ENCODE assay signal across 13 cellular contexts in the genomic region with DNA sequence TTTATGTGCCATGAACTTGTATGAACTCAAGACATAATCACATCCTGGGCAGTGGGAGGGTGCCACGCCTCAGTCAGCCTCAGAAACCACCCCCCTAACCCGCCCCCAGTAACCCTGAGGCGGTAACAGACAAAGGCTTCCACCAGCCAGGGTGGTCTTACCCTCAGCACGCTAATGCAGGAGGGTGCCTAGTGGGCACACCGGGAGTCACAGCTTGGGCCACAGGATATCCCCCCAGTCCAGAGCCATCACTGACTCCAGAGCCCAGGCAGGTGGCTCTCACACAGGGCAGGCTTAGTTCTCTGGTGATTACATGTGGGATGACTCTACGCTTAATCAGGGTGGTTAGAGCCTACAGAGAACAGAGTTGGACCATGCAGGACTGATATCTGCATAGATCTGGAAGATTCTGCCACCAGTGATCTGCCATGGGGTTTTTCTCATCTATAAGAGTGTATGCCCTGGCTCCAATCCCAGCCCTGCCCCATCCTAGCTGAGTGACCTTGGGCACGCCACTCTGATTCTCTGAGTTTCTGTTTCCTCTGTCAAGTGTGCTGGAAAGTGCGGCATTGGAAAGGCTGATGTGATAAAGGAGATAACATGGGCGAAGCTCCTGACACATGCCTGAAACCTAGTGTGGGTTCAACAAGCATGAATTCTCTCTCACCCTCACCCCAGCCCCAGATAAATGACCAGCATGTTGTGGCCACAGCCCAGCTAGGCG. TPM values are rescaled to one million over a fixed set of nuclear protein-coding genes. Genes with fewer than 3 reads are reported as not detected.
DNase-seq lines count a peak whose midpoint lies in the region; ATAC-seq and TF ChIP-seq lines count a peak whose summit lies in the region.
"Had no signal": no experiment of that assay in that cellular context is flagged by ENCODE, and none has a peak within 500 bp of the region (broad histone marks: within the 10 kb centered on the region; RNA-seq: fewer than 3 reads in every experiment).

No MANE protein-coding gene starts in this region.

- TF ChIP-seq EP300 in stomach (IDR thresholded peaks at IDR 0.05), result no peak

- DNase-seq in NCI-H345 (lab: John Stamatoyannopoulos, UW) (peak; percentile 23), NCI-H345 treated with DMSO at 0.1 percent for 48 hours (lab: John Stamatoyannopoulos, UW; ENCODE audit: unreplicated experiment) (no peak), PC-3 (no peak), stomach (peak; percentile 61), glomerular visceral epithelial cell (ENCODE audit: extremely low spot score) (no peak), G401 (ENCODE audit: low spot score) (no peak)
- no peak for DNase-seq in activated CD4-positive, alpha-beta T cell treated with anti-CD3 and anti-CD28 coated beads, Interleukin-2, amount 50 U/mL, for 48 hours
- DNase-seq: activated T-cell treated with anti-CD3 and anti-CD28 coated beads, Interleukin-2, amount 50 U/mL, for 1 hour; upper lobe of right lung had no signal

- H3K9me3 ChIP-seq in PC-3 (ENCODE audit: low read length), result no peaks in the 10 kb centered on the region
- no peaks in the 10 kb centered on the region for H3K9me3 ChIP-seq in iPS-18a (ENCODE audit: control insufficient read depth, low read depth, low read length)
- H3K9me3 ChIP-seq in stomach, result no peaks in the 10 kb centered on the region
- H3K9me3 ChIP-seq: upper lobe of right lung had no signal

- peak; percentile 39 for ATAC-seq in PC-3
- ATAC-seq: WTC11 had no signal

- no peak overlapping the region for H2AFZ ChIP-seq in PC-3 (ENCODE audit: low read length)

- H3F3A ChIP-seq in PC-3 (ENCODE audit: low read length, unreplicated experiment), result no peaks in the 10 kb centered on the region

- no peak for TF ChIP-seq POLR2A in stomach (IDR thresholded peaks at IDR 0.05)

- H3K9ac ChIP-seq in PC-3 (ENCODE audit: low read length) (no peak overlapping the region), iPS-18a (ENCODE audit: low read length) (no peak overlapping the region)

- CTCF ChIA-PET in PC-3 (lab: Charles Lee), result no interaction called here

- H3K36me3 ChIP-seq in PC-3 (ENCODE audit: low read depth, low read length) (no peaks in the 10 kb centered on the region), iPS-18a (ENCODE audit: control insufficient read depth, low read depth, low read length) (no peaks in the 10 kb centered on the region), stomach (no peaks in the 10 kb centered on the region)
- H3K36me3 ChIP-seq: upper lobe of right lung had no signal

- no peak overlapping the region for H3K4me3 ChIP-seq in PC-3 (ENCODE audit: low read length)
- H3K4me3 ChIP-seq in iPS-18a (ENCODE audit: low read length), result peak overlapping the region; percentile 23
- no peak overlapping the region for H3K4me3 ChIP-seq in stomach
- H3K4me3 ChIP-seq: upper lobe of right lung had no signal

- in situ Hi-C loops in G401 (cut with HindIII; ENCODE audit: low sequenced_read_pairs), result no loop called here

- intact Hi-C loops in PC-3 (cut with micrococcal nuclease), result no loop called here
- intact Hi-C loops in stomach (cut with DNase I; ENCODE audit: low total_unique reads), result no loop called here

- TF ChIP-seq CTCF in PC-3 (conservative IDR thresholded peaks at IDR 0.05; ENCODE audit: low read depth, low read length) (no peak), stomach (IDR thresholded peaks at IDR 0.05) (no peak)

- WGBS in stomach, 5 donors, result 71 to 83% (median 75%) methylated on average over 9 to 10 of the region's 10 CpGs

- no peaks in the 10 kb centered on the region for H3K9me2 ChIP-seq in PC-3 (replicated peaks; ENCODE audit: low read length)

- H3K79me2 ChIP-seq in PC-3 (ENCODE audit: low read length), result no peaks in the 10 kb centered on the region

- H3K27me3 ChIP-seq in PC-3 (ENCODE audit: low read length) (no peaks in the 10 kb centered on the region), iPS-18a (ENCODE audit: control insufficient read depth, insufficient read depth, low read length) (peaks cover 57% of the 10 kb centered on the region), stomach (no peaks in the 10 kb centered on the region)
- H3K27me3 ChIP-seq: upper lobe of right lung had no signal

- H3K4me2 ChIP-seq in PC-3 (ENCODE audit: low read length), result no peak overlapping the region

- no TSS peak for BruUV-seq in PC-3 (replicated peaks; lab: Mats Ljungman, UMichigan)

- H3K27ac ChIP-seq in PC-3 (ENCODE audit: low read length), result no peak overlapping the region
- H3K27ac ChIP-seq in iPS-18a (ENCODE audit: low read length), result no peak overlapping the region
- peak overlapping the region in 2 of 5 donors; percentile 12 to 27 for H3K27ac ChIP-seq in stomach
- H3K27ac ChIP-seq: upper lobe of right lung had no signal

- no peaks in the 10 kb centered on the region for H4K20me1 ChIP-seq in PC-3 (ENCODE audit: low read length)

- H3K4me1 ChIP-seq in PC-3 (ENCODE audit: insufficient read depth, low read length) (peaks cover 21% of the 10 kb centered on the region), iPS-18a (ENCODE audit: control insufficient read depth, low read depth, low read length) (peaks cover 61% of the 10 kb centered on the region), stomach (peaks cover 12 to 67% (median 35%) of the 10 kb centered on the region in 4 donors)

- POLR2A ChIA-PET in PC-3 (lab: Charles Lee; ENCODE audit: unreplicated experiment), result no interaction called here

RNA-seq across cellular contexts. Expression of gene OPTC, which starts 27.3 kb away (rescaled TPM):
- not detected in 2 replicates for total RNA-seq in PC-3 (2014; rRNA removed)
- not detected for total RNA-seq in stomach
- polyA plus RNA-seq in stomach, result not detected
- not detected in 2 replicates for total RNA-seq in G401 (2014; rRNA removed; shearing (Covaris generic))
- total RNA-seq: dermis blood vessel endothelial cell, upper lobe of right lung had no signal
- polyA plus RNA-seq: AG04450 had no signal

RNA-seq across cellular contexts. Expression of gene PRELP, which starts 45.6 kb away (rescaled TPM):
- total RNA-seq in PC-3 (2014; rRNA removed) (not detected in 2 replicates), stomach (10 to 100 TPM in 3 of 5 donors, 1 to 10 TPM in 2; 1.1 to 29.8 (median 10.7) TPM)
- 10 to 100 TPM in 1 of 3 donors, 1 to 10 TPM in 2; 2.2 to 29.5 (median 3.2) TPM for polyA plus RNA-seq in stomach
- not detected in 2 replicates for total RNA-seq in G401 (2014; rRNA removed; shearing (Covaris generic))
- total RNA-seq: dermis blood vessel endothelial cell had no signal

Comparison
In these comparisons a context has a peak if more than half of its experiments do, and no peak if none do; other contexts are left out.
1. DNase-seq: peak in NCI-H345 (single experiment) and stomach (single experiment); none in NCI-H345 treated with DMSO at 0.1 percent for 48 hours (single experiment), PC-3 (single experiment), glomerular visceral epithelial cell (single experiment), activated CD4-positive, alpha-beta T cell treated with anti-CD3 and anti-CD28 coated beads, Interleukin-2, amount 50 U/mL, for 48 hours (0 of 2) and G401 (single experiment).